Comparison of ENCODE assay signal across 10 cellular contexts in genomic region chr6:73310503-73310845, GRCh38. TPM values are rescaled to one million over a fixed set of nuclear protein-coding genes. Genes with fewer than 3 reads are reported as not detected.
DNase-seq lines count a peak whose midpoint lies in the region; ATAC-seq and TF ChIP-seq lines count a peak whose summit lies in the region.
"Not testable (repeated sequence)": the region's sequence is repeated elsewhere in the genome, so short reads cannot be mapped to it uniquely, and the experiment has no call there.
"Had no signal": no experiment of that assay in that cellular context is flagged by ENCODE, and none has a peak within 500 bp of the region (broad histone marks: within the 10 kb centered on the region; RNA-seq: fewer than 3 reads in every experiment).

No MANE protein-coding gene starts in this region.

- not testable (repeated sequence) for H3K9me2 ChIP-seq in PC-9 (ENCODE audit: insufficient read depth); hepatocyte (replicated peaks; ENCODE audit: insufficient read depth)

- H3K79me2 ChIP-seq in PC-9 (ENCODE audit: low read depth) (peaks cover 38% of the 10 kb centered on the region), hepatocyte (peaks cover 22% of the 10 kb centered on the region)

- ATAC-seq in natural killer cell; stimulated activated effector memory CD8-positive, alpha-beta T cell treated with anti-CD3 and anti-CD28 coated beads, Interleukin-12 subunit alpha, Interleukin-12 subunit beta, amount 100 ng/mL, for 72 hours: not testable (repeated sequence)

- CTCF ChIA-PET in AG04450 (lab: Charles Lee); PC-9 (lab: Charles Lee): not testable (repeated sequence)

- intact Hi-C loops in PC-9 (cut with micrococcal nuclease; ENCODE audit: unreplicated experiment); natural killer cell (cut with micrococcal nuclease): not testable (repeated sequence)
- intact Hi-C loops in activated T-helper 2 cell treated with anti-CD3 and anti-CD28 coated beads, Interferon-gamma antibody, Interleukin-2, Interleukin-4, amounts not matched to agents 10 μg/mL and 5 μg/mL and 100 μg/mL, durations not matched to agents 14 hours and 24 hours and 36 hours (cut with micrococcal nuclease): loop anchor here (2.0 kb wide), 1 partner anchor 48 kb away; the partner anchor contains the start of gene KHDC1

- H3K9ac ChIP-seq in duodenal mucosa (ENCODE audit: low read depth in 1 of 2, low read length in 2 of 2): peak overlapping the region in 1 of 2 donors; percentile 44

- H2AFZ ChIP-seq in PC-9 (peak overlapping the region; percentile 96), hepatocyte (peak overlapping the region; percentile 92)

- not testable (repeated sequence) for TF ChIP-seq CTCF in AG04450 (IDR thresholded peaks at IDR 0.05; ENCODE audit: low read depth, low read length); PC-9 (conservative IDR thresholded peaks at IDR 0.05); hepatocyte (IDR thresholded peaks at IDR 0.05; ENCODE audit: poor library complexity); natural killer cell (IDR thresholded peaks at IDR 0.05)

- H3K27ac ChIP-seq in AG04450 (ENCODE audit: low read depth, low read length); duodenal mucosa (ENCODE audit: low read depth, low read length): not testable (repeated sequence)
- H3K27ac ChIP-seq in PC-9: 0 out of 2 replicates have a peak overlapping the region, but pooled peaks have one; percentile 83
- H3K27ac ChIP-seq in hepatocyte: peak overlapping the region; percentile 85

- not testable (repeated sequence) for H3K36me3 ChIP-seq in H7 (replicated peaks; ENCODE audit: control insufficient read depth, insufficient read depth, low read length); PC-9 (ENCODE audit: low read depth); duodenal mucosa (ENCODE audit: control insufficient read depth in 1 of 2, insufficient read depth in 2 of 2, low read length in 2 of 2); hepatocyte (replicated peaks; ENCODE audit: insufficient read depth, low read depth)

- H3K4me3 ChIP-seq in AG04450 (ENCODE audit: low read depth, low read length): peak overlapping the region; percentile 90
- peak overlapping the region; percentile 49; the same call in 1 of the 2 replicates for H3K4me3 ChIP-seq in H7 (ENCODE audit: insufficient read depth, low read depth, low read length)
- peak overlapping the region; percentile 89 for H3K4me3 ChIP-seq in PC-9
- H3K4me3 ChIP-seq in duodenal mucosa (ENCODE audit: low read depth in 1 of 2, low read length in 2 of 2): peak overlapping the region; percentile 91 to 96
- H3K4me3 ChIP-seq in hepatocyte: peak overlapping the region; percentile 72

- peaks cover 13% of the 10 kb centered on the region; the same call in 1 of the 2 replicates for H3K9me3 ChIP-seq in AG04450 (ENCODE audit: control insufficient read depth, insufficient read depth, low read length)
- H3K9me3 ChIP-seq in PC-9 (ENCODE audit: insufficient read depth, low read depth); duodenal mucosa (ENCODE audit: control insufficient read depth in 1 of 2, low read length in 2 of 2); hepatocyte (ENCODE audit: low read depth): not testable (repeated sequence)

- peak overlapping the region; percentile 95 for H3K4me3 Mint-ChIP-seq in activated T-helper 2 cell treated with anti-CD3 and anti-CD28 coated beads, Interferon-gamma antibody, Interleukin-2, Interleukin-4, amounts not matched to agents 10 μg/mL and 5 μg/mL and 100 μg/mL, durations not matched to agents 14 hours and 24 hours and 36 hours (ENCODE audit: low read depth)
- H3K4me3 Mint-ChIP-seq in natural killer cell: peak overlapping the region; percentile 99
- H3K4me3 Mint-ChIP-seq in stimulated activated effector memory CD8-positive, alpha-beta T cell treated with anti-CD3 and anti-CD28 coated beads, Interleukin-12 subunit alpha, Interleukin-12 subunit beta, amount 100 ng/mL, for 72 hours: peak overlapping the region; percentile 97

- peaks cover 14% of the 10 kb centered on the region for H3K36me3 Mint-ChIP-seq in activated T-helper 2 cell treated with anti-CD3 and anti-CD28 coated beads, Interferon-gamma antibody, Interleukin-2, Interleukin-4, amounts not matched to agents 10 μg/mL and 5 μg/mL and 100 μg/mL, durations not matched to agents 14 hours and 24 hours and 36 hours (ENCODE audit: low read depth)
- H3K36me3 Mint-ChIP-seq in natural killer cell; stimulated activated effector memory CD8-positive, alpha-beta T cell treated with anti-CD3 and anti-CD28 coated beads, Interleukin-12 subunit alpha, Interleukin-12 subunit beta, amount 100 ng/mL, for 72 hours: not testable (repeated sequence)

- not testable (repeated sequence) for H3K27me3 ChIP-seq in AG04450 (ENCODE audit: control insufficient read depth, insufficient read depth, low read length); H7 (ENCODE audit: control insufficient read depth, insufficient read depth, low read length); PC-9 (ENCODE audit: insufficient read depth, low read depth); hepatocyte
- H3K27me3 ChIP-seq in duodenal mucosa (ENCODE audit: control insufficient read depth in 1 of 2, insufficient read depth in 2 of 2, low read length in 2 of 2): peaks cover 10 to 17% of the 10 kb centered on the region in 2 donors

- H3K27me3 Mint-ChIP-seq in activated T-helper 2 cell treated with anti-CD3 and anti-CD28 coated beads, Interferon-gamma antibody, Interleukin-2, Interleukin-4, amounts not matched to agents 10 μg/mL and 5 μg/mL and 100 μg/mL, durations not matched to agents 14 hours and 24 hours and 36 hours (ENCODE audit: low read depth): peaks cover 43% of the 10 kb centered on the region
- peaks cover 18 to 37% of the 10 kb centered on the region in 2 donors for H3K27me3 Mint-ChIP-seq in natural killer cell (ENCODE audit: low read depth in 2 of 2)

- BruUV-seq in PC-9 (replicated peaks; lab: Mats Ljungman, UMichigan): not testable (repeated sequence)

- H4K20me1 ChIP-seq in PC-9 (ENCODE audit: insufficient read depth); hepatocyte (ENCODE audit: insufficient read depth, poor library complexity, severe bottlenecking): not testable (repeated sequence)

- H3K4me1 ChIP-seq in PC-9 (replicated peaks; ENCODE audit: insufficient read depth) (peaks cover 16% of the 10 kb centered on the region), hepatocyte (ENCODE audit: insufficient read depth) (peaks cover 12% of the 10 kb centered on the region)
- not testable (repeated sequence) for H3K4me1 ChIP-seq in duodenal mucosa (ENCODE audit: control insufficient read depth in 1 of 2, insufficient read depth in 2 of 2, low read length in 2 of 2)

- peak overlapping the region; percentile 79 for H3K27ac Mint-ChIP-seq in activated T-helper 2 cell treated with anti-CD3 and anti-CD28 coated beads, Interferon-gamma antibody, Interleukin-2, Interleukin-4, amounts not matched to agents 10 μg/mL and 5 μg/mL and 100 μg/mL, durations not matched to agents 14 hours and 24 hours and 36 hours
- H3K27ac Mint-ChIP-seq in natural killer cell: peak overlapping the region; percentile 87 to 91
- H3K27ac Mint-ChIP-seq in stimulated activated effector memory CD8-positive, alpha-beta T cell treated with anti-CD3 and anti-CD28 coated beads, Interleukin-12 subunit alpha, Interleukin-12 subunit beta, amount 100 ng/mL, for 72 hours: peak overlapping the region; percentile 98

- H3K4me2 ChIP-seq in PC-9: peak overlapping the region; percentile 86
- H3K4me2 ChIP-seq in hepatocyte: peak overlapping the region; percentile 88

- POLR2A ChIA-PET in AG04450 (lab: Yijun Ruan, JAX); PC-9 (lab: Charles Lee; ENCODE audit: unreplicated experiment): not testable (repeated sequence)

- DNase-seq in AG04450 (ENCODE audit: low read depth, low spot score); H7; PC-9; activated T-helper 2 cell treated with anti-CD3 and anti-CD28 coated beads, Interferon-gamma antibody, Interleukin-2, Interleukin-4, amounts not matched to agents 10 μg/mL and 5 μg/mL and 100 μg/mL, durations not matched to agents 14 hours and 24 hours and 36 hours (ENCODE audit: low spot score); hepatocyte (ENCODE audit: low spot score); natural killer cell; stimulated activated effector memory CD8-positive, alpha-beta T cell treated with anti-CD3 and anti-CD28 coated beads, Interleukin-12 subunit alpha, Interleukin-12 subunit beta, amount 100 ng/mL, for 72 hours (ENCODE audit: low spot score in 2 of 2): not testable (repeated sequence)

- not testable (repeated sequence) for H3K9me3 Mint-ChIP-seq in activated T-helper 2 cell treated with anti-CD3 and anti-CD28 coated beads, Interferon-gamma antibody, Interleukin-2, Interleukin-4, amounts not matched to agents 10 μg/mL and 5 μg/mL and 100 μg/mL, durations not matched to agents 14 hours and 24 hours and 36 hours; natural killer cell; stimulated activated effector memory CD8-positive, alpha-beta T cell treated with anti-CD3 and anti-CD28 coated beads, Interleukin-12 subunit alpha, Interleukin-12 subunit beta, amount 100 ng/mL, for 72 hours

- 45% methylated on average over 4 of the region's 4 CpGs for WGBS in hepatocyte (ENCODE audit: low lambda C conversion rate, missing lambda C conversion rate)

- not testable (repeated sequence) for H3F3A ChIP-seq in PC-9 (ENCODE audit: insufficient read depth, low read depth)

- peaks cover 26% of the 10 kb centered on the region for H3K4me1 Mint-ChIP-seq in activated T-helper 2 cell treated with anti-CD3 and anti-CD28 coated beads, Interferon-gamma antibody, Interleukin-2, Interleukin-4, amounts not matched to agents 10 μg/mL and 5 μg/mL and 100 μg/mL, durations not matched to agents 14 hours and 24 hours and 36 hours (ENCODE audit: low read depth)
- H3K4me1 Mint-ChIP-seq in natural killer cell: peaks cover 22 to 25% of the 10 kb centered on the region in 2 donors
- H3K4me1 Mint-ChIP-seq in stimulated activated effector memory CD8-positive, alpha-beta T cell treated with anti-CD3 and anti-CD28 coated beads, Interleukin-12 subunit alpha, Interleukin-12 subunit beta, amount 100 ng/mL, for 72 hours: peaks cover 21% of the 10 kb centered on the region

RNA-seq across cellular contexts. Expression of gene DPPA5, which starts 43.6 kb away (rescaled TPM):
- not detected in 2 replicates for polyA plus RNA-seq in AG04450 (2011; rRNA removed)
- not detected in 2 replicates for polyA minus RNA-seq in AG04450 (2011; rRNA and poly(A)+ RNA removed)
- 0.97 and 2.1 TPM in 2 replicates for total RNA-seq in H7 (2014; rRNA removed; shearing (Covaris generic))
- total RNA-seq in PC-9 (2021): not detected in 2 replicates
- total RNA-seq in activated T-helper 2 cell treated with anti-CD3 and anti-CD28 coated beads, Interferon-gamma antibody, Interleukin-2, Interleukin-4, amounts not matched to agents 10 μg/mL and 5 μg/mL and 100 μg/mL, durations not matched to agents 14 hours and 24 hours and 36 hours: not detected in 2 replicates
- total RNA-seq in hepatocyte: not detected in 2 replicates
- polyA plus RNA-seq in hepatocyte: not detected in 2 replicates
- not detected for total RNA-seq in natural killer cell
- total RNA-seq: left ventricle myocardium superior, M059J had no signal

RNA-seq across cellular contexts. Expression of gene KHDC1, which starts 47.5 kb away (rescaled TPM):
- 5.9 and 6.5 TPM in 2 replicates for polyA plus RNA-seq in AG04450 (2011; rRNA removed)
- 4.6 and 7.8 TPM in 2 replicates for polyA minus RNA-seq in AG04450 (2011; rRNA and poly(A)+ RNA removed)
- 3.3 and 4.5 TPM in 2 replicates for total RNA-seq in H7 (2014; rRNA removed; shearing (Covaris generic))
- 14.3 and 16.2 TPM in 2 replicates for total RNA-seq in PC-9 (2021)
- 6.7 and 7.1 TPM in 2 replicates for total RNA-seq in activated T-helper 2 cell treated with anti-CD3 and anti-CD28 coated beads, Interferon-gamma antibody, Interleukin-2, Interleukin-4, amounts not matched to agents 10 μg/mL and 5 μg/mL and 100 μg/mL, durations not matched to agents 14 hours and 24 hours and 36 hours
- total RNA-seq in hepatocyte: 4.3 and 6.9 TPM in 2 replicates
- polyA plus RNA-seq in hepatocyte: 5.5 and 7.3 TPM in 2 replicates
- total RNA-seq in natural killer cell: 1 to 10 TPM; 1.8 to 4.1 (median 2.9) TPM

RNA-seq across cellular contexts. Expression of gene KHDC3L, which starts 52.0 kb away (rescaled TPM):
- polyA plus RNA-seq in AG04450 (2011; rRNA removed) (not detected in 2 replicates), hepatocyte (not detected in 2 replicates)
- polyA minus RNA-seq in AG04450 (2011; rRNA and poly(A)+ RNA removed): not detected in 2 replicates
- total RNA-seq in H7 (2014; rRNA removed; shearing (Covaris generic)): 0.87 TPM in 1 of 2 replicates, not detected in the other
- total RNA-seq in PC-9 (2021) (not detected in 2 replicates), hepatocyte (not detected in 2 replicates), natural killer cell (not detected)
- not detected in 2 replicates for total RNA-seq in activated T-helper 2 cell treated with anti-CD3 and anti-CD28 coated beads, Interferon-gamma antibody, Interleukin-2, Interleukin-4, amounts not matched to agents 10 μg/mL and 5 μg/mL and 100 μg/mL, durations not matched to agents 14 hours and 24 hours and 36 hours
- total RNA-seq: left ventricle myocardium superior had no signal

RNA-seq across cellular contexts. Expression of gene OOEP, which starts 59.2 kb away (rescaled TPM):
- polyA plus RNA-seq in AG04450 (2011; rRNA removed) (not detected in 2 replicates), hepatocyte (not detected in 2 replicates)
- not detected in 2 replicates for polyA minus RNA-seq in AG04450 (2011; rRNA and poly(A)+ RNA removed)
- not detected in 2 replicates for total RNA-seq in H7 (2014; rRNA removed; shearing (Covaris generic))
- total RNA-seq in PC-9 (2021) (10.9 and 12.2 TPM in 2 replicates), hepatocyte (not detected in 2 replicates), natural killer cell (1 to 10 TPM in 1 of 3 donors, under 1 TPM in 1, not detected in 1; 0.35 to 1.1 TPM)
- total RNA-seq in activated T-helper 2 cell treated with anti-CD3 and anti-CD28 coated beads, Interferon-gamma antibody, Interleukin-2, Interleukin-4, amounts not matched to agents 10 μg/mL and 5 μg/mL and 100 μg/mL, durations not matched to agents 14 hours and 24 hours and 36 hours: 0.46 TPM in 1 of 2 replicates, not detected in the other
- total RNA-seq: M059J had no signal
